Comparison of ENCODE assay signal across 11 cellular contexts in the genomic region with DNA sequence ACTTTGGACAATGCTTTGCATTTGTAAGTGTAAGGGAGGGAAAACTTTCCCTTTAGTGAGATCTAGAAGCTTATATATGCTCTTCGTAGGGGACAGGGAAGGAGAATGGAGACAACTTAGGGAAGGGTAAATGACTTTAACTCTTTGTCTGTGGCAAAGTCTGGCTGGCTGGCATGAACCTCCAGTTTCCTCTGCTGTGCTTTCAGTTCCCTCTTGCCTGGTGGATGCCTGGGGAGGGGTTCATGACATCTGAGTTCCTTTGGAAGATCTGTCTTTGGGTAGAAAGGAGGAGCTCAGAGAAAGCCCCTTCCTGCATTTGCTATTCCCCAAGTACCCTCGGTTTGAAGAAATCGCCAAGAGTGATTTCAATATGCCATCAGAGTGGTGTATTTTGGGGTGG.
DNase-seq lines count a peak whose midpoint lies in the region; ATAC-seq and TF ChIP-seq lines count a peak whose summit lies in the region.
"Had no signal": no experiment of that assay in that cellular context is flagged by ENCODE, and none has a peak within 500 bp of the region (broad histone marks: within the 10 kb centered on the region; RNA-seq: fewer than 3 reads in every experiment).

No MANE protein-coding gene starts in this region.

- H3K4me3 ChIP-seq in mucosa of rectum (ENCODE audit: low read length in 2 of 2), result no peak overlapping the region
- no peak overlapping the region for H3K4me3 ChIP-seq in upper lobe of left lung
- H3K4me3 ChIP-seq: prostate gland had no signal

- no peak overlapping the region for H3K9ac ChIP-seq in mucosa of rectum (ENCODE audit: low read depth in 1 of 2, low read length in 2 of 2)

- TF ChIP-seq CTCF in chondrocyte (IDR thresholded peaks at IDR 0.05), result no peak
- TF ChIP-seq CTCF in upper lobe of left lung (IDR thresholded peaks at IDR 0.05), result no peak

- no peak for TF ChIP-seq POLR2A in upper lobe of left lung (IDR thresholded peaks at IDR 0.05)

- peak overlapping the region; percentile 94 for H3K27ac Mint-ChIP-seq in chondrocyte (ENCODE audit: unreplicated experiment)

- H3K27ac ChIP-seq in mucosa of rectum (ENCODE audit: low read depth in 2 of 2, low read length in 2 of 2), result peak overlapping the region; percentile 53 to 75
- H3K27ac ChIP-seq in upper lobe of left lung, result peak overlapping the region; percentile 52 to 77 (median 70)
- H3K27ac ChIP-seq: prostate gland, VCaP had no signal

- H3K4me3 Mint-ChIP-seq in chondrocyte (ENCODE audit: unreplicated experiment), result no peak overlapping the region

- H3K4me1 Mint-ChIP-seq in chondrocyte (ENCODE audit: low read depth), result peaks cover 57% of the 10 kb centered on the region

- peak; percentile 73 for DNase-seq in NOMO-1 treated with DMSO at 0.1 percent for 48 hours (lab: John Stamatoyannopoulos, UW; ENCODE audit: unreplicated experiment)
- DNase-seq in chondrocyte (ENCODE audit: low spot score), result no peak
- DNase-seq in upper lobe of left lung, result no peak
- DNase-seq in LoVo (ENCODE audit: low spot score), result no peak
- DNase-seq in DMS53 treated with DMSO at 0.1 percent for 48 hours (lab: John Stamatoyannopoulos, UW; ENCODE audit: unreplicated experiment), result no peak
- DNase-seq in NCI-H128 (lab: John Stamatoyannopoulos, UW; ENCODE audit: unreplicated experiment), result no peak
- DNase-seq: activated CD8-positive, alpha-beta memory T cell treated with anti-CD3 and anti-CD28 coated beads, Interleukin-2, amount 50 U/mL, for 48 hours; glutamatergic neuron had no signal

- H3K27me3 ChIP-seq in mucosa of rectum (ENCODE audit: control insufficient read depth in 2 of 2, insufficient read depth in 2 of 2, low read length in 2 of 2), result no peaks in the 10 kb centered on the region
- no peaks in the 10 kb centered on the region for H3K27me3 ChIP-seq in upper lobe of left lung

- ATAC-seq in upper lobe of left lung (ENCODE audit: low FRiP score in 2 of 2), result peak in 1 of 2 donors; percentile 70

- H3K36me3 Mint-ChIP-seq in chondrocyte (ENCODE audit: low read depth), result no peaks in the 10 kb centered on the region

- 65 to 77% methylated on average over 3 of the region's 3 CpGs for WGBS in upper lobe of left lung, 2 donors

- H3K9me3 ChIP-seq in mucosa of rectum (ENCODE audit: control insufficient read depth in 2 of 2, low read length in 2 of 2) (no peaks in the 10 kb centered on the region), upper lobe of left lung (no peaks in the 10 kb centered on the region)
- H3K9me3 ChIP-seq: prostate gland had no signal

- H3K36me3 ChIP-seq in mucosa of rectum (ENCODE audit: control insufficient read depth in 2 of 2, insufficient read depth in 2 of 2, low read length in 2 of 2) (no peaks in the 10 kb centered on the region), upper lobe of left lung (no peaks in the 10 kb centered on the region)
- H3K36me3 ChIP-seq: prostate gland had no signal

- H3K4me1 ChIP-seq in mucosa of rectum (ENCODE audit: control insufficient read depth in 2 of 2, insufficient read depth in 2 of 2, low read length in 2 of 2), result peaks cover 0 to 9% of the 10 kb centered on the region in 2 donors
- peaks cover 44 to 63% (median 50%) of the 10 kb centered on the region in 4 donors for H3K4me1 ChIP-seq in upper lobe of left lung
- H3K4me1 ChIP-seq: prostate gland had no signal

- TF ChIP-seq EP300 in upper lobe of left lung (IDR thresholded peaks at IDR 0.05), result no peak

- no peaks in the 10 kb centered on the region for H3K27me3 Mint-ChIP-seq in chondrocyte (ENCODE audit: low read depth)

- H3K9me3 Mint-ChIP-seq in chondrocyte (ENCODE audit: low read depth), result no peaks in the 10 kb centered on the region
